Comparison of ENCODE assay signal across 17 cellular contexts in the genomic region with DNA sequence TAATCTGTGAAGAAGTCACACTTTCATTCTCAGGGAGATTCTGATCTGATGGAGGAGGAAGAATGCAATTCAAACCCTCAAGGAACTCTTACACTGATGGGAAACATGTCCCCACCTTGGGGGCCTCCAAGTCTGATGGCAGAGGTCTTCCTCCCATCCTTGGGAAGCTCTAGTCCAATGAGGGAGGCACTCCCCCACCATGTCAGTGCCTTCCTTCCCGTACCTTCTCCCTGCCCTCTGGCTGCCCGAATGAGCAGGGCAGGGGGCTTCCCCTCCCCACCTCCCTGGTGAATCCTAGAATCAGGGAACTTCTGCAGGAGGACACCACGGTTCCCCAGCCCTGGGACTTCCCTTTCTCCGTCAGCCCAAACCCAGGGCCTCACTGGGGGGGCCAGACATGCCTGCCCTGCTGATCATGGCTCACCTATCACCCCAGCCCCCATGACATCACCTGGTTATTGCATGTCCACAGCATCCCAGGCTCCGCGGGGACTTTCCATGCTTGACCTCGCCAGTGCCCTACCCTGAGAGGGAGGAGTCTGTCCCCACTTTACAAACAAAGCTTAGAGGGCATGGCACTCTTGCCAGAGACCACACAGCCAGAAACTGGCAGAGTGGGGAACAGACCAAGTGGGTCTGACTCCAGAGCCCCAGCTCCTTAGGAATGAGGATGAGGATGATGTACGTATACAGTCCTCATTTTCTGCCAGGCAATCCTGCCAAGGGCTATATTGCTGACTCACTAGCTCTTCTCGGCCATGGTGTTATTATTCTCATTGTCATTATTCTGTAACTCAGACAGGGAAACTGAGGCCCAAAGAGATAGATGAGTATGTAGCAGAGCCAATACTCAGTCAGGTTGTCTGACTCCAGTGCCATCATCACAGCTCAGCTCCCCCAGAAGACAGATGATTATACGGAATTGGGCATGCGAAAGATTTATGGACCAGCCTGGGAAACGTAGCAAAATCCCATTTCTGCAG. TPM values are rescaled to one million over a fixed set of nuclear protein-coding genes. Genes with fewer than 3 reads are reported as not detected.
DNase-seq lines count a peak whose midpoint lies in the region; ATAC-seq, FAIRE-seq and TF ChIP-seq lines count a peak whose summit lies in the region.
"Had no signal": no experiment of that assay in that cellular context is flagged by ENCODE, and none has a peak within 500 bp of the region (broad histone marks: within the 10 kb centered on the region; RNA-seq: fewer than 3 reads in every experiment).

No MANE protein-coding gene starts in this region.

- H3K27ac ChIP-seq in 22Rv1 (0 out of 2 replicates have a peak overlapping the region, but pooled peaks have one; percentile 10), HCT116 (ENCODE audit: low read depth, low read length) (no peak overlapping the region; the same call in 1 of the 2 replicates), K562 (ENCODE audit: extremely low read depth, low read depth, low read length) (no peak overlapping the region), mucosa of rectum (ENCODE audit: low read depth in 2 of 2, low read length in 2 of 2) (peak overlapping the region; percentile 32)
- H3K27ac ChIP-seq: right atrium auricular region had no signal

- no peak for DNase-seq in HCT116 (ENCODE audit: low read depth, low spot score)
- peak in 1 of 4 experiments; percentile 6 for DNase-seq in K562 (ENCODE audit: extremely low read depth in 1 of 4, low spot score in 3 of 4)
- no peak for DNase-seq in NCI-H2171 (lab: John Stamatoyannopoulos, UW)
- DNase-seq in DMS79 treated with DMSO at 0.1 percent for 48 hours (lab: John Stamatoyannopoulos, UW): no peak
- DNase-seq: effector memory CD4-positive, alpha-beta T cell; heart left ventricle; KG1; midbrain; NCI-H2171 treated with DMSO at 0.1 percent for 48 hours had no signal

- H3K9me3 ChIP-seq in HCT116 (ENCODE audit: control insufficient read depth in 1 of 2, insufficient read depth in 1 of 2, low read depth in 1 of 2, low read length in 2 of 2) (no peaks in the 10 kb centered on the region), K562 (replicated peaks; ENCODE audit: control insufficient read depth, insufficient read depth, low read depth, low read length) (no peaks in the 10 kb centered on the region), mucosa of rectum (ENCODE audit: control insufficient read depth in 2 of 2, low read length in 2 of 2) (no peaks in the 10 kb centered on the region)
- H3K9me3 ChIP-seq: heart left ventricle, Peyer's patch, right atrium auricular region had no signal

- no peak for TF ChIP-seq EP300 in K562 (IDR thresholded peaks at IDR 0.05; ENCODE audit: low read length)

- H3K4me3 ChIP-seq in HCT116 (replicated peaks in 1 of 2; ENCODE audit: low read depth in 1 of 2, low read length in 2 of 2) (no peak overlapping the region), K562 (no peak overlapping the region), mucosa of rectum (ENCODE audit: low read length in 2 of 2) (peak overlapping the region in 1 of 2 donors; percentile 32)
- H3K4me3 ChIP-seq: heart left ventricle, right atrium auricular region had no signal

- no peak for TF ChIP-seq POLR2A in HCT116 (IDR thresholded peaks at IDR 0.05; ENCODE audit: borderline replicate concordance, extremely low read depth, insufficient read depth, insufficient read length)
- TF ChIP-seq POLR2A in K562 (conservative IDR thresholded peaks at IDR 0.05): no peak

- H3K9ac ChIP-seq in HCT116 (ENCODE audit: low read length) (no peak overlapping the region), K562 (ENCODE audit: insufficient read depth in 1 of 2, low read depth in 2 of 2, low read length in 2 of 2) (no peak overlapping the region; a peak in 1 of 4 replicates), mucosa of rectum (ENCODE audit: low read depth in 1 of 2, low read length in 2 of 2) (no peak overlapping the region)

- no TSS peak for BruUV-seq in HCT116 (replicated peaks; lab: Mats Ljungman, UMichigan)
- BruUV-seq in K562 (replicated peaks; lab: Mats Ljungman, UMichigan): no TSS peak

- CTCF ChIA-PET in HCT116 (lab: Charles Lee) (interaction anchor here (1.0 to 1.6 kb wide), 3 partner anchors 15 to 32 kb away, joined by 3 to 9 read pairs (median 6); no protein-coding TSS in a partner anchor), K562 (lab: Yijun Ruan, JAX; ENCODE audit: low intra/inter-chr PET ratio) (no interaction called here)

- H3K9me1 ChIP-seq in K562 (ENCODE audit: control insufficient read depth, insufficient read depth, low read length): no peaks in the 10 kb centered on the region

- FAIRE-seq in K562 (lab: Jason Lieb, UNC): no peak
- FAIRE-seq: G401.6, urothelium cell line had no signal

- H3K36me3 ChIP-seq in HCT116 (ENCODE audit: control insufficient read depth in 1 of 2, insufficient read depth in 2 of 2, low read length in 2 of 2) (no peaks in the 10 kb centered on the region), K562 (ENCODE audit: control insufficient read depth, insufficient read depth, low read length) (no peaks in the 10 kb centered on the region), mucosa of rectum (ENCODE audit: control insufficient read depth in 2 of 2, insufficient read depth in 2 of 2, low read length in 2 of 2) (no peaks in the 10 kb centered on the region)
- H3K36me3 ChIP-seq: heart left ventricle, Peyer's patch, right atrium auricular region had no signal

- H3K9me2 ChIP-seq in HCT116 (ENCODE audit: insufficient read depth): no peaks in the 10 kb centered on the region

- H3K27me3 ChIP-seq in HCT116 (ENCODE audit: insufficient read depth, low read length) (no peaks in the 10 kb centered on the region), K562 (ENCODE audit: control insufficient read depth in 2 of 2, insufficient read depth in 2 of 2, low read length in 2 of 2) (no peaks in the 10 kb centered on the region), mucosa of rectum (ENCODE audit: control insufficient read depth in 2 of 2, insufficient read depth in 2 of 2, low read length in 2 of 2) (no peaks in the 10 kb centered on the region)
- H3K27me3 ChIP-seq: heart left ventricle, Peyer's patch, right atrium auricular region had no signal

- H3K4me2 ChIP-seq in HCT116 (ENCODE audit: low read length): peak overlapping the region; percentile 42
- H3K4me2 ChIP-seq in K562 (ENCODE audit: insufficient read depth, low read length): no peak overlapping the region

- ATAC-seq in HCT116 (no peak), K562 (no peak), GM21367 (IDR thresholded peaks at IDR 0.05; ENCODE audit: unreplicated experiment) (no peak), GM19452 (IDR thresholded peaks at IDR 0.05; ENCODE audit: unreplicated experiment) (no peak)
- ATAC-seq: heart left ventricle had no signal

- intact Hi-C loops in HCT116 (cut with micrococcal nuclease): no loop called here
- intact Hi-C loops in K562 (cut with micrococcal nuclease): no loop called here

- in situ Hi-C loops in K562 (cut with MboI): no loop called here

- peak overlapping the region; percentile 7 for H2AFZ ChIP-seq in HCT116 (ENCODE audit: low read depth, low read length, poor library complexity, severe bottlenecking)
- no peak overlapping the region for H2AFZ ChIP-seq in K562 (ENCODE audit: low read depth, low read length)

- H3K4me1 ChIP-seq in HCT116 (ENCODE audit: control insufficient read depth in 1 of 2, insufficient read depth in 2 of 2, low read length in 2 of 2): peaks cover 78 to 93% of the 10 kb centered on the region in 2 experiments
- H3K4me1 ChIP-seq in K562 (replicated peaks in 1 of 2; ENCODE audit: control insufficient read depth in 2 of 2, insufficient read depth in 2 of 2, low read length in 2 of 2): peaks cover 16 to 22% of the 10 kb centered on the region in 2 experiments
- H3K4me1 ChIP-seq in mucosa of rectum (ENCODE audit: control insufficient read depth in 2 of 2, insufficient read depth in 2 of 2, low read length in 2 of 2): peaks cover 37 to 53% of the 10 kb centered on the region in 2 donors

- POLR2A ChIA-PET in HCT116 (lab: Charles Lee) (interaction anchor here (1.5 kb wide), 1 partner anchor 33 kb away, joined by 4 read pairs; no protein-coding TSS in a partner anchor), K562 (lab: Yijun Ruan, JAX) (interaction anchor here (0.6 to 1.4 kb wide), 2 partner anchors 8 to 10 kb away, joined by 3 to 4 read pairs; partner anchors contain the start of gene BCL3)

- H4K20me1 ChIP-seq in HCT116 (ENCODE audit: insufficient read depth) (no peaks in the 10 kb centered on the region), K562 (replicated peaks; ENCODE audit: control insufficient read depth, insufficient read depth, low read length) (no peaks in the 10 kb centered on the region)

- 43% methylated on average over 12 of the region's 12 CpGs for whole genome bisulfite sequencing in K562 (ENCODE audit: insufficient coverage, low coverage, missing lambda C conversion rate)

- TF ChIP-seq CTCF in 22Rv1 (IDR thresholded peaks at IDR 0.05) (no peak), HCT116 (IDR thresholded peaks at IDR 0.05 in 2 of 3, conservative IDR thresholded peaks at IDR 0.05 in 1 of 3; ENCODE audit: borderline replicate concordance in 1 of 3, insufficient read depth in 1 of 3, low read depth in 2 of 3, low read length in 2 of 3) (no peak), K562 (IDR thresholded peaks at IDR 0.05 in 2 of 3, conservative IDR thresholded peaks at IDR 0.05 in 1 of 3; ENCODE audit: insufficient read depth in 2 of 3, low read depth in 1 of 3, low read length in 3 of 3) (no peak)

- TF ChIP-seq RAD21 in HCT116 (IDR thresholded peaks at IDR 0.05; ENCODE audit: low read depth): no peak
- no peak for TF ChIP-seq RAD21 in K562 (CRISPR knock-in tag; conservative IDR thresholded peaks at IDR 0.05 in 1 of 2, IDR thresholded peaks at IDR 0.05 in 1 of 2)

- H3K79me2 ChIP-seq in HCT116 (ENCODE audit: insufficient read depth, low read length) (no peaks in the 10 kb centered on the region), K562 (ENCODE audit: control insufficient read depth, insufficient read depth, low read length) (no peaks in the 10 kb centered on the region)

- RAD21 ChIA-PET in HCT116 (lab: Charles Lee; ENCODE audit: low non-redundant PET in 1 of 2, low total read pairs in 2 of 2, uncharacterized antibody in 2 of 2, unreplicated experiment in 2 of 2): interaction anchor here in 1 of 2 experiments (1.2 kb wide), 1 partner anchor 15 kb away, joined by 3 read pairs; no protein-coding TSS in a partner anchor

RNA-seq across cellular contexts. Expression of gene BCL3, which starts 9.6 kb away (rescaled TPM):
- 37.9 TPM for total RNA-seq in HCT116 (2021; ENCODE audit: unreplicated experiment)
- 33.1 and 43.5 TPM in 2 replicates for polyA plus RNA-seq in HCT116 (2012)
- total RNA-seq in K562 (2011; cell fraction: chromatin; rRNA removed; ENCODE audit: low replicate concordance): 3.7 and 11.5 TPM in 2 replicates
- 6.4 and 6.8 TPM in 2 replicates for total RNA-seq in K562 (2011; cell fraction: nucleolus; rRNA removed)
- 2.5 and 7.1 TPM in 2 replicates for total RNA-seq in K562 (2011; cell fraction: nucleoplasm; rRNA removed)
- 1.1 TPM in 2 replicates for total RNA-seq in K562 (2014; rRNA removed)
- 0.07 TPM in 1 of 2 replicates, not detected in the other for total RNA-seq in K562 (2014; rRNA removed; fragmentation: Illumina TruSeq; extraction: Trizol)
- 0.33 and 0.72 TPM in 2 replicates for total RNA-seq in K562 (2015; rRNA removed; fragmentation: Illumina TruSeq; extraction: Trizol)
- total RNA-seq in K562 (2021): 1.9 and 2.4 TPM in 2 replicates
- polyA plus RNA-seq in K562 (2011; rRNA removed): 0.28 and 1.2 TPM in 2 replicates
- polyA plus RNA-seq in K562 (2011; cell fraction: cytosol; rRNA removed): 0.43 and 2.4 TPM in 2 replicates
- 5.5 and 6.5 TPM in 2 replicates for polyA plus RNA-seq in K562 (2011; cell fraction: nucleus; rRNA removed)
- 2.5 and 9.1 TPM in 2 replicates for polyA plus RNA-seq in K562 (2012)
- 0.67 and 0.93 TPM in 2 replicates for polyA plus RNA-seq in K562 (2014; fragmentation: Illumina TruSeq; extraction: Trizol)
- under 1 TPM in 1 of 2 experiments, not detected in 1; 0.03 TPM for polyA plus RNA-seq in K562 (2014; fragmentation: Nextera tagmentation; extraction: Ambion mirVana)
- polyA plus RNA-seq in K562 (2014; rRNA removed): 0.97 and 2.4 TPM in 2 replicates
- 0.21 TPM in 1 of 2 replicates, not detected in the other for polyA minus RNA-seq in K562 (2011; rRNA and poly(A)+ RNA removed)
- 2.5 TPM in 2 replicates for polyA minus RNA-seq in K562 (2011; cell fraction: cytosol; rRNA and poly(A)+ RNA removed)
- 0.78 and 2.3 TPM in 2 replicates for polyA minus RNA-seq in K562 (2011; cell fraction: nucleus; rRNA and poly(A)+ RNA removed)

RNA-seq across cellular contexts. Expression of gene CBLC, which starts 38.8 kb away (rescaled TPM):
- 54.3 TPM for total RNA-seq in HCT116 (2021; ENCODE audit: unreplicated experiment)
- polyA plus RNA-seq in HCT116 (2012): 54.5 and 58.3 TPM in 2 replicates
- total RNA-seq in K562 (2011; cell fraction: chromatin; rRNA removed; ENCODE audit: low replicate concordance): not detected in 2 replicates
- total RNA-seq in K562 (2011; cell fraction: nucleolus; rRNA removed): not detected in 2 replicates
- not detected in 2 replicates for total RNA-seq in K562 (2011; cell fraction: nucleoplasm; rRNA removed)
- total RNA-seq in K562 (2014; rRNA removed): 0.09 TPM in 1 of 2 replicates, not detected in the other
- not detected in 2 replicates for total RNA-seq in K562 (2014; rRNA removed; fragmentation: Illumina TruSeq; extraction: Trizol)
- total RNA-seq in K562 (2015; rRNA removed; fragmentation: Illumina TruSeq; extraction: Trizol): not detected in 2 replicates
- total RNA-seq in K562 (2021): not detected in 2 replicates
- not detected in 2 replicates for polyA plus RNA-seq in K562 (2011; rRNA removed)
- not detected in 2 replicates for polyA plus RNA-seq in K562 (2011; cell fraction: cytosol; rRNA removed)
- polyA plus RNA-seq in K562 (2011; cell fraction: nucleus; rRNA removed): not detected in 2 replicates
- polyA plus RNA-seq in K562 (2012): not detected in 2 replicates
- not detected in 2 replicates for polyA plus RNA-seq in K562 (2014; fragmentation: Illumina TruSeq; extraction: Trizol)
- not detected for polyA plus RNA-seq in K562 (2014; fragmentation: Nextera tagmentation; extraction: Ambion mirVana)
- not detected in 2 replicates for polyA plus RNA-seq in K562 (2014; rRNA removed)
- polyA minus RNA-seq in K562 (2011; rRNA and poly(A)+ RNA removed): not detected in 2 replicates
- polyA minus RNA-seq in K562 (2011; cell fraction: cytosol; rRNA and poly(A)+ RNA removed): not detected in 2 replicates
- polyA minus RNA-seq in K562 (2011; cell fraction: nucleus; rRNA and poly(A)+ RNA removed): not detected in 2 replicates
- total RNA-seq: heart left ventricle, right atrium auricular region had no signal

RNA-seq across cellular contexts. Expression of gene CEACAM16, which starts 39.9 kb away (rescaled TPM):
- not detected for total RNA-seq in HCT116 (2021; ENCODE audit: unreplicated experiment)
- not detected in 2 replicates for polyA plus RNA-seq in HCT116 (2012)
- total RNA-seq in K562 (2011; cell fraction: chromatin; rRNA removed; ENCODE audit: low replicate concordance): not detected in 2 replicates
- total RNA-seq in K562 (2011; cell fraction: nucleolus; rRNA removed): not detected in 2 replicates
- not detected in 2 replicates for total RNA-seq in K562 (2011; cell fraction: nucleoplasm; rRNA removed)
- total RNA-seq in K562 (2014; rRNA removed): not detected in 2 replicates
- total RNA-seq in K562 (2014; rRNA removed; fragmentation: Illumina TruSeq; extraction: Trizol): not detected in 2 replicates
- not detected in 2 replicates for total RNA-seq in K562 (2015; rRNA removed; fragmentation: Illumina TruSeq; extraction: Trizol)
- total RNA-seq in K562 (2021): not detected in 2 replicates
- polyA plus RNA-seq in K562 (2011; rRNA removed): not detected in 2 replicates
- not detected in 2 replicates for polyA plus RNA-seq in K562 (2011; cell fraction: cytosol; rRNA removed)
- not detected in 2 replicates for polyA plus RNA-seq in K562 (2011; cell fraction: nucleus; rRNA removed)
- polyA plus RNA-seq in K562 (2012): not detected in 2 replicates
- not detected in 2 replicates for polyA plus RNA-seq in K562 (2014; fragmentation: Illumina TruSeq; extraction: Trizol)
- not detected for polyA plus RNA-seq in K562 (2014; fragmentation: Nextera tagmentation; extraction: Ambion mirVana)
- not detected in 2 replicates for polyA plus RNA-seq in K562 (2014; rRNA removed)
- not detected in 2 replicates for polyA minus RNA-seq in K562 (2011; rRNA and poly(A)+ RNA removed)
- not detected in 2 replicates for polyA minus RNA-seq in K562 (2011; cell fraction: cytosol; rRNA and poly(A)+ RNA removed)
- polyA minus RNA-seq in K562 (2011; cell fraction: nucleus; rRNA and poly(A)+ RNA removed): not detected in 2 replicates
- total RNA-seq: heart left ventricle, Peyer's patch, right atrium auricular region had no signal
- polyA plus RNA-seq: heart left ventricle had no signal

Comparison
In these comparisons a context has a peak if more than half of its experiments do, and no peak if none do; other contexts are left out.
1. H3K27ac ChIP-seq: peak in 22Rv1 (single experiment) and mucosa of rectum (2 of 2); none in HCT116 (single experiment) and K562 (single experiment).
2. RNA of gene CBLC, which starts 38.8 kb away (total RNA-seq): 54.3 TPM in HCT116 (single experiment); 0.09 TPM in K562; every median in the first group is over 10 times any median in the second.